ENCODE assay signal across 19 cellular contexts in the genomic region with DNA sequence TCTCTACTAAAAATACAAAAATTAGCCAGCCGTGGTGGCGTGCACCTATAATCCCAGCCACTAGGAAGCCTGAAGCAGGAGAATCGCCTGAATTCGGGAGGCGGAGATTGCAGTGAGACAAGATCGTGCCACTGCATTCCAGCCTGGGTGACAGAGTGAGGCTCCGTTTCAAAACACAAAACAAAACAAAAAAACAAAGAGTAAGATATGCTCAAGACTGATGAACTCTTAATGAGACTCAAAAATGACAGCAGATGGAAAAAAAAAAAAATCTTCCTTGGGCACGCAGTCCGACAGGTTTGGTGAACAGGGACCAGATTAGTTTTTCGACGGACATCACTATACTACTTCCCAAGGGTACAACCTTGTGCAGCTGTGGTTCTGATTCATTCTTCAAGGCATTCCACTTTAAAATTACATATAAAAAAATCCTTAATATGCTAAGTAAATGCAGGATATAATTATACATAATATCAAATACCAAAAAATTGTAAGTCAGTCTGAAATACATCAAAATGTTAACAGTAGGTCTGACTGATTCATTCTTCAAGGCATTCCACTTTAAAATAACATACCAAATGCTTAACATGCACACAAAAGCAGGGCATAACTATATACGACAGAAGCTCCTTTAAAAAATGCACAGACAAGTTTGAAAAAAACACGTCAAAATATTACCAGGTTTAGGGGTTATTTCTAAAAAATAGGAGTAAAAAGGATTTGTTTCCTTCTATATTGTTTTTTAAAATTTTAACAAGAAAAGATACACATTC. TPM values are rescaled to one million over a fixed set of nuclear protein-coding genes. Genes with fewer than 3 reads are reported as not detected.
DNase-seq lines count a peak whose midpoint lies in the region; ATAC-seq, FAIRE-seq and TF ChIP-seq lines count a peak whose summit lies in the region.
"Had no signal": no experiment of that assay in that cellular context is flagged by ENCODE, and none has a peak within 500 bp of the region (broad histone marks: within the 10 kb centered on the region; RNA-seq: fewer than 3 reads in every experiment).

No MANE protein-coding gene starts in this region.

- H2AK5ac ChIP-seq in IMR-90 (ENCODE audit: low read depth, low read length) (no peak overlapping the region), trophoblast cell (ENCODE audit: low read length) (no peak overlapping the region)

- CTCF ChIA-PET in IMR-90 (lab: Yijun Ruan, JAX) = interaction anchor here (0.6 kb wide), 1 partner anchor 43 kb away, joined by 11 read pairs; no protein-coding TSS in a partner anchor

- DNase-seq in activated T-cell treated with anti-CD3 and anti-CD28 coated beads, Interleukin-2, amount 50 U/mL, for 24 hours = no peak
- no peak for DNase-seq in activated T-cell treated with anti-CD3 and anti-CD28 coated beads, Interleukin-2, amount 50 U/mL, for 1 hour
- DNase-seq in IMR-90 (peak; percentile 6), astrocyte (ENCODE audit: low read depth) (no peak), trophoblast cell (peak; percentile 68 to 83), testis (no peak), immature natural killer cell (no peak), C1 segment of cervical spinal cord (lab: John Stamatoyannopoulos, UW) (no peak)
- DNase-seq: BE2C; Calu3; CD8-positive, alpha-beta T cell; GF-D8; KBM-7; NCI-H1105 treated with DMSO at 0.1 percent for 48 hours; NCI-H1694 treated with DMSO at 0.1 percent for 48 hours; NCI-H510A; NCI-H774; OCI-M1; Right ventricle myocardium superior had no signal

- peaks cover 82% of the 10 kb centered on the region for H3K36me3 Mint-ChIP-seq in activated T-cell treated with anti-CD3 and anti-CD28 coated beads, Interleukin-2, amount 50 U/mL, for 24 hours (ENCODE audit: low read depth)
- peaks cover 1% of the 10 kb centered on the region for H3K36me3 Mint-ChIP-seq in astrocyte (ENCODE audit: low read depth, unreplicated experiment)
- H3K36me3 Mint-ChIP-seq in immature natural killer cell = peaks cover 5 to 16% (median 7%) of the 10 kb centered on the region in 3 donors

- WGBS in IMR-90 (ENCODE audit: extremely low coverage in 2 of 2, insufficient read length in 1 of 2), 2 experiments = 93% methylated on average over 3 of the region's 13 CpGs; no CpG with 5 or more reads in 1 of the 2 experiments
- no CpG with 5 or more reads among the region's 13 CpGs for WGBS in trophoblast cell (ENCODE audit: extremely low coverage, insufficient coverage, insufficient read length)
- 92 to 96% methylated on average over 13 of the region's 13 CpGs for WGBS in testis, 2 donors

- POLR2A ChIA-PET in IMR-90 (lab: Charles Lee; ENCODE audit: unreplicated experiment) = interaction anchor here (0.6 kb wide), 1 partner anchor 93 kb away, joined by 5 read pairs; no protein-coding TSS in a partner anchor

- H3K9ac ChIP-seq in IMR-90 (ENCODE audit: low read depth, low read length) (no peak overlapping the region), astrocyte (ENCODE audit: low read length) (no peak overlapping the region), trophoblast cell (ENCODE audit: low read length) (no peak overlapping the region)

- no peak overlapping the region for H4K5ac ChIP-seq in IMR-90 (ENCODE audit: low read depth, low read length)

- no peaks in the 10 kb centered on the region for H3K27me3 ChIP-seq in IMR-90 (ENCODE audit: control insufficient read depth, insufficient read depth, low read length)
- H3K27me3 ChIP-seq in astrocyte (ENCODE audit: insufficient read depth, low read length) = no peaks in the 10 kb centered on the region
- H3K27me3 ChIP-seq in trophoblast cell (ENCODE audit: insufficient read depth, low read length) = no peaks in the 10 kb centered on the region
- no peaks in the 10 kb centered on the region for H3K27me3 ChIP-seq in testis
- H3K27me3 ChIP-seq: BE2C had no signal

- H3K36me3 ChIP-seq in IMR-90 (ENCODE audit: control insufficient read depth, insufficient read depth, low read length) (peaks cover 1% of the 10 kb centered on the region), astrocyte (ENCODE audit: insufficient read depth, low read length) (peaks cover 5% of the 10 kb centered on the region), trophoblast cell (ENCODE audit: control insufficient read depth in 1 of 2, insufficient read depth in 2 of 2, low read length in 2 of 2) (peaks cover 0 to 6% of the 10 kb centered on the region in 2 experiments), testis (ENCODE audit: low read depth, missing control alignments) (no peaks in the 10 kb centered on the region)

- dilution Hi-C loops in IMR-90 (cut with HindIII; ENCODE audit: low sequenced_read_pairs, unreplicated experiment) = no loop called here

- H3K79me1 ChIP-seq in IMR-90 (ENCODE audit: low read depth in 1 of 2, low read length in 2 of 2) (peaks cover 12 to 47% of the 10 kb centered on the region in 2 experiments), trophoblast cell (ENCODE audit: low read length) (no peaks in the 10 kb centered on the region)

- H3K9me1 ChIP-seq in IMR-90 (ENCODE audit: insufficient read depth, low read length) = no peaks in the 10 kb centered on the region

- TF ChIP-seq RAD21 in IMR-90 (IDR thresholded peaks at IDR 0.05; ENCODE audit: low read length) = no peak

- H2BK120ac ChIP-seq in IMR-90 (ENCODE audit: low read depth, low read length) (no peak overlapping the region), trophoblast cell (ENCODE audit: insufficient read depth, low read length, poor library complexity) (no peak overlapping the region)

- H3K4ac ChIP-seq in IMR-90 (ENCODE audit: low read depth, low read length) = no peak overlapping the region
- no peak overlapping the region for H3K4ac ChIP-seq in trophoblast cell (ENCODE audit: low read depth, low read length)

- H4K20me1 ChIP-seq in IMR-90 (ENCODE audit: insufficient read depth, low read length) (no peaks in the 10 kb centered on the region), astrocyte (ENCODE audit: insufficient read depth, low read length) (no peaks in the 10 kb centered on the region)

- TF ChIP-seq CTCF in IMR-90 (conservative IDR thresholded peaks at IDR 0.05; ENCODE audit: low read depth, low read length) (no peak), astrocyte (IDR thresholded peaks at IDR 0.05; ENCODE audit: insufficient read depth, low read depth, low read length) (no peak), testis (IDR thresholded peaks at IDR 0.05) (no peak)

- H2BK20ac ChIP-seq in IMR-90 (ENCODE audit: low read depth, low read length) = no peak overlapping the region

- no peak overlapping the region for H3K14ac ChIP-seq in IMR-90 (replicated peaks; ENCODE audit: low read depth, low read length)
- H3K14ac ChIP-seq in trophoblast cell (ENCODE audit: low read length) = no peak overlapping the region

- no peak overlapping the region for H3K4me2 ChIP-seq in IMR-90 (ENCODE audit: low read depth, low read length)
- no peak overlapping the region for H3K4me2 ChIP-seq in astrocyte (ENCODE audit: low read length)
- H3K4me2 ChIP-seq in trophoblast cell (ENCODE audit: low read length) = no peak overlapping the region

- in situ Hi-C loops in IMR-90 (cut with MboI; ENCODE audit: low sequenced_read_pairs) = no loop called here

- no peak overlapping the region for H2BK15ac ChIP-seq in IMR-90 (ENCODE audit: low read depth, low read length)

- H3K9me3 Mint-ChIP-seq in activated T-cell treated with anti-CD3 and anti-CD28 coated beads, Interleukin-2, amount 50 U/mL, for 24 hours = no peaks in the 10 kb centered on the region
- H3K9me3 Mint-ChIP-seq in astrocyte (ENCODE audit: unreplicated experiment) = no peaks in the 10 kb centered on the region
- no peaks in the 10 kb centered on the region for H3K9me3 Mint-ChIP-seq in immature natural killer cell
- H3K9me3 Mint-ChIP-seq: CD8-positive, alpha-beta T cell had no signal

- H3K27me3 Mint-ChIP-seq in activated T-cell treated with anti-CD3 and anti-CD28 coated beads, Interleukin-2, amount 50 U/mL, for 24 hours = no peaks in the 10 kb centered on the region
- no peaks in the 10 kb centered on the region for H3K27me3 Mint-ChIP-seq in astrocyte (ENCODE audit: low read depth, unreplicated experiment)
- no peaks in the 10 kb centered on the region for H3K27me3 Mint-ChIP-seq in immature natural killer cell (ENCODE audit: low read depth in 3 of 3)

- H2AFZ ChIP-seq in IMR-90 (replicated peaks; ENCODE audit: low read length, poor library complexity) (no peak overlapping the region), astrocyte (ENCODE audit: low read depth, low read length) (no peak overlapping the region), trophoblast cell (ENCODE audit: insufficient read depth, low read length, poor library complexity) (no peak overlapping the region)

- TF ChIP-seq POLR2A in IMR-90 (IDR thresholded peaks at IDR 0.05; ENCODE audit: low read depth, low read length) = no peak
- TF ChIP-seq POLR2A in testis (IDR thresholded peaks at IDR 0.05) = no peak

- H3K27ac Mint-ChIP-seq in activated T-cell treated with anti-CD3 and anti-CD28 coated beads, Interleukin-2, amount 50 U/mL, for 24 hours = peak overlapping the region; percentile 82
- H3K27ac Mint-ChIP-seq in astrocyte (ENCODE audit: unreplicated experiment) (no peak overlapping the region), immature natural killer cell (peak overlapping the region in 1 of 6 donors; percentile 45)

- peak; percentile 20 for FAIRE-seq in astrocyte (lab: Jason Lieb, UNC)

- no peak overlapping the region for H4K8ac ChIP-seq in IMR-90 (ENCODE audit: low read depth in 2 of 2, low read length in 2 of 2)
- no peak overlapping the region for H4K8ac ChIP-seq in trophoblast cell (ENCODE audit: low read depth, low read length)

- H3K4me1 ChIP-seq in IMR-90 (ENCODE audit: control insufficient read depth, insufficient read depth, low read length) (0 out of 2 replicates have a peak, but pooled peaks cover 1% of the 10 kb centered on the region), astrocyte (ENCODE audit: insufficient read depth, low read length) (no peaks in the 10 kb centered on the region), trophoblast cell (ENCODE audit: control insufficient read depth in 1 of 2, insufficient read depth in 2 of 2, low read length in 2 of 2) (no peaks in the 10 kb centered on the region), testis (no peaks in the 10 kb centered on the region)
- H3K4me1 ChIP-seq: BE2C had no signal

- H2BK12ac ChIP-seq in trophoblast cell (ENCODE audit: low read length) = no peak overlapping the region

- H3K27ac ChIP-seq in IMR-90 (ENCODE audit: insufficient read depth, low read length) (no peak overlapping the region), astrocyte (ENCODE audit: low read depth, low read length) (no peak overlapping the region), trophoblast cell (ENCODE audit: low read depth, low read length) (no peak overlapping the region), testis (no peak overlapping the region)

- no peak overlapping the region for H2BK5ac ChIP-seq in IMR-90 (ENCODE audit: low read depth, low read length, poor library complexity, severe bottlenecking)
- H2BK5ac ChIP-seq in trophoblast cell (ENCODE audit: low read depth, low read length, poor library complexity) = no peak overlapping the region

- H3K79me2 ChIP-seq in astrocyte (ENCODE audit: insufficient read depth, low read length) (peaks cover 17% of the 10 kb centered on the region), trophoblast cell (ENCODE audit: control insufficient read depth, insufficient read depth, low read length, poor library complexity) (peaks cover 1% of the 10 kb centered on the region)

- no peak overlapping the region for H4K12ac ChIP-seq in trophoblast cell (ENCODE audit: low read depth, low read length)

- no peak overlapping the region for H2AK9ac ChIP-seq in IMR-90 (replicated peaks; ENCODE audit: low read depth, low read length, poor library complexity)

- H3K9me3 ChIP-seq in IMR-90 (ENCODE audit: control insufficient read depth, insufficient read depth, low read length) (no peaks in the 10 kb centered on the region), astrocyte (ENCODE audit: insufficient read depth, low read depth, low read length) (no peaks in the 10 kb centered on the region), trophoblast cell (ENCODE audit: insufficient read depth, low read depth, low read length) (no peaks in the 10 kb centered on the region), testis (no peaks in the 10 kb centered on the region)
- H3K9me3 ChIP-seq: BE2C had no signal

- intact Hi-C loops in IMR-90 (cut with micrococcal nuclease) = loop anchor here (5.0 kb wide), 1 partner anchor 109 kb away; no protein-coding TSS in a partner anchor
- intact Hi-C loops in testis (cut with DNase I; ENCODE audit: low total_unique reads) = no loop called here

- no TSS peak for BruUV-seq in IMR-90 (replicated peaks; lab: Mats Ljungman, UMichigan)

- no peak overlapping the region for H3K4me3 Mint-ChIP-seq in activated T-cell treated with anti-CD3 and anti-CD28 coated beads, Interleukin-2, amount 50 U/mL, for 24 hours
- no peak overlapping the region for H3K4me3 Mint-ChIP-seq in astrocyte (ENCODE audit: unreplicated experiment)
- no peak overlapping the region for H3K4me3 Mint-ChIP-seq in immature natural killer cell

- H3K56ac ChIP-seq in IMR-90 (ENCODE audit: extremely low read depth, insufficient read depth, low read length) = no peak overlapping the region

- H3K23ac ChIP-seq in IMR-90 (ENCODE audit: low read depth, low read length) (no peak overlapping the region), trophoblast cell (ENCODE audit: low read length) (no peak overlapping the region)

- peak; percentile 60 for ATAC-seq in IMR-90 (ENCODE audit: low read depth)
- ATAC-seq: CD8-positive, alpha-beta T cell had no signal

- no peak overlapping the region for H3K4me3 ChIP-seq in IMR-90 (ENCODE audit: insufficient read depth, low read depth, low read length)
- no peak overlapping the region for H3K4me3 ChIP-seq in astrocyte (ENCODE audit: insufficient read depth, low read depth, low read length)
- H3K4me3 ChIP-seq in trophoblast cell (ENCODE audit: low read depth, low read length) = no peak overlapping the region
- no peak overlapping the region for H3K4me3 ChIP-seq in testis

- H3K18ac ChIP-seq in IMR-90 (ENCODE audit: low read depth, low read length) = no peak overlapping the region
- no peak overlapping the region for H3K18ac ChIP-seq in trophoblast cell (ENCODE audit: low read length)

- H4K91ac ChIP-seq in IMR-90 (ENCODE audit: insufficient read depth, low read depth, low read length) = no peak overlapping the region
- no peak overlapping the region for H4K91ac ChIP-seq in trophoblast cell (ENCODE audit: low read depth, low read length)

- H3K4me1 Mint-ChIP-seq in activated T-cell treated with anti-CD3 and anti-CD28 coated beads, Interleukin-2, amount 50 U/mL, for 24 hours (ENCODE audit: low read depth) = peaks cover 70% of the 10 kb centered on the region
- H3K4me1 Mint-ChIP-seq in astrocyte (ENCODE audit: low read depth, unreplicated experiment) (peaks cover 2% of the 10 kb centered on the region), immature natural killer cell (peaks cover 25 to 58% of the 10 kb centered on the region in 2 donors)

RNA-seq across cellular contexts. Expression of gene PSIP1, which starts 12.3 kb away (rescaled TPM):
- total RNA-seq in IMR-90 (2012; rRNA removed) (27.2 and 30.0 TPM in 2 replicates), astrocyte (25.4 and 28.5 TPM in 2 replicates), testis (10 to 100 TPM; 93.4 to 98.2 TPM)
- polyA plus RNA-seq in IMR-90 (2012; rRNA removed) (14.7 and 21.8 TPM in 2 replicates), testis (ENCODE audit: insufficient read depth, low read depth, low replicate concordance) (57.3 TPM), immature natural killer cell (10 to 100 TPM; 26.7 to 73.0 (median 64.8) TPM)
- 2.0 and 12.5 TPM in 2 replicates for polyA plus RNA-seq in IMR-90 (2012; cell fraction: cytosol; rRNA removed)
- 9.5 and 13.0 TPM in 2 replicates for polyA plus RNA-seq in IMR-90 (2012; cell fraction: nucleus; rRNA removed; ENCODE audit: low replicate concordance)
- polyA plus RNA-seq in trophoblast cell (2013) = 63.7 and 71.2 TPM in 2 replicates

RNA-seq across cellular contexts. Expression of gene CCDC171, which starts 54.4 kb away (rescaled TPM):
- 2.2 and 2.5 TPM in 2 replicates for total RNA-seq in IMR-90 (2012; rRNA removed)
- polyA plus RNA-seq in IMR-90 (2012; rRNA removed) = 0.33 and 0.63 TPM in 2 replicates
- polyA plus RNA-seq in IMR-90 (2012; cell fraction: cytosol; rRNA removed) = 0.05 and 0.07 TPM in 2 replicates
- 0.41 and 3.6 TPM in 2 replicates for polyA plus RNA-seq in IMR-90 (2012; cell fraction: nucleus; rRNA removed; ENCODE audit: low replicate concordance)
- 1.2 and 2.0 TPM in 2 replicates for total RNA-seq in astrocyte
- polyA plus RNA-seq in trophoblast cell (2013) = 0.85 and 1.1 TPM in 2 replicates
- 10 to 100 TPM; 21.4 to 30.2 TPM for total RNA-seq in testis
- polyA plus RNA-seq in testis (ENCODE audit: insufficient read depth, low read depth, low replicate concordance) = 13.2 TPM
- polyA plus RNA-seq in immature natural killer cell = under 1 TPM in 2 of 3 donors, not detected in 1; 0.33 to 0.62 TPM

Comparison
In these comparisons a context has a peak if more than half of its experiments do, and no peak if none do; other contexts are left out.
1. DNase-seq: peak in IMR-90 (single experiment) and trophoblast cell (2 of 2); none in activated T-cell treated with anti-CD3 and anti-CD28 coated beads, Interleukin-2, amount 50 U/mL, for 24 hours (single experiment), activated T-cell treated with anti-CD3 and anti-CD28 coated beads, Interleukin-2, amount 50 U/mL, for 1 hour (single experiment), astrocyte (single experiment), testis (single experiment), immature natural killer cell (0 of 3) and C1 segment of cervical spinal cord (0 of 14).